In genomic region chr5:176660860-176661641, GRCh38 we compare ENCODE assay signal across 1 cellular context.
A peak's percentile ranks its signal among the peaks of the same experiment; 100 is the strongest.
TF ChIP-seq lines count a peak whose summit lies in the region.

No MANE protein-coding gene starts in this region.

TF ChIP-seq in HepG2, 621 proteins besides CTCF, POLR2A, EP300 and RAD21 (continued from another document and continues in another):
- TF ChIP-seq, protein P1, sequence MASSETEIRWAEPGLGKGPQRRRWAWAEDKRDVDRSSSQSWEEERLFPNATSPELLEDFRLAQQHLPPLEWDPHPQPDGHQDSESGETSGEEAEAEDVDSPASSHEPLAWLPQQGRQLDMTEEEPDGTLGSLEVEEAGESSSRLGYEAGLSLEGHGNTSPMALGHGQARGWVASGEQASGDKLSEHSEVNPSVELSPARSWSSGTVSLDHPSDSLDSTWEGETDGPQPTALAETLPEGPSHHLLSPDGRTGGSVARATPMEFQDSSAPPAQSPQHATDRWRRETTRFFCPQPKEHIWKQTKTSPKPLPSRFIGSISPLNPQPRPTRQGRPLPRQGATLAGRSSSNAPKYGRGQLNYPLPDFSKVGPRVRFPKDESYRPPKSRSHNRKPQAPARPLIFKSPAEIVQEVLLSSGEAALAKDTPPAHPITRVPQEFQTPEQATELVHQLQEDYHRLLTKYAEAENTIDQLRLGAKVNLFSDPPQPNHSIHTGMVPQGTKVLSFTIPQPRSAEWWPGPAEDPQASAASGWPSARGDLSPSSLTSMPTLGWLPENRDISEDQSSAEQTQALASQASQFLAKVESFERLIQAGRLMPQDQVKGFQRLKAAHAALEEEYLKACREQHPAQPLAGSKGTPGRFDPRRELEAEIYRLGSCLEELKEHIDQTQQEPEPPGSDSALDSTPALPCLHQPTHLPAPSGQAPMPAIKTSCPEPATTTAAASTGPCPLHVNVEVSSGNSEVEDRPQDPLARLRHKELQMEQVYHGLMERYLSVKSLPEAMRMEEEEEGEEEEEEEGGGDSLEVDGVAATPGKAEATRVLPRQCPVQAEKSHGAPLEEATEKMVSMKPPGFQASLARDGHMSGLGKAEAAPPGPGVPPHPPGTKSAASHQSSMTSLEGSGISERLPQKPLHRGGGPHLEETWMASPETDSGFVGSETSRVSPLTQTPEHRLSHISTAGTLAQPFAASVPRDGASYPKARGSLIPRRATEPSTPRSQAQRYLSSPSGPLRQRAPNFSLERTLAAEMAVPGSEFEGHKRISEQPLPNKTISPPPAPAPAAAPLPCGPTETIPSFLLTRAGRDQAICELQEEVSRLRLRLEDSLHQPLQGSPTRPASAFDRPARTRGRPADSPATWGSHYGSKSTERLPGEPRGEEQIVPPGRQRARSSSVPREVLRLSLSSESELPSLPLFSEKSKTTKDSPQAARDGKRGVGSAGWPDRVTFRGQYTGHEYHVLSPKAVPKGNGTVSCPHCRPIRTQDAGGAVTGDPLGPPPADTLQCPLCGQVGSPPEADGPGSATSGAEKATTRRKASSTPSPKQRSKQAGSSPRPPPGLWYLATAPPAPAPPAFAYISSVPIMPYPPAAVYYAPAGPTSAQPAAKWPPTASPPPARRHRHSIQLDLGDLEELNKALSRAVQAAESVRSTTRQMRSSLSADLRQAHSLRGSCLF (CRISPR knock-in tag; IDR thresholded peaks at IDR 0.05; ENCODE audit: borderline replicate concordance), result no peak
- no peak for TF ChIP-seq MEIS1 (CRISPR knock-in tag; IDR thresholded peaks at IDR 0.05; ENCODE audit: borderline replicate concordance)
- no peak for TF ChIP-seq BCL6 (CRISPR knock-in tag; IDR thresholded peaks at IDR 0.05)
- no peak; the same call in 1 of the 2 replicates for TF ChIP-seq ZNF800 (CRISPR knock-in tag; IDR thresholded peaks at IDR 0.05)
- TF ChIP-seq SP140L (CRISPR knock-in tag; IDR thresholded peaks at IDR 0.05; ENCODE audit: borderline replicate concordance), result no peak
- no peak for TF ChIP-seq ZBTB37 (CRISPR knock-in tag; IDR thresholded peaks at IDR 0.05)
- TF ChIP-seq ZNF549 (CRISPR knock-in tag; IDR thresholded peaks at IDR 0.05), result no peak
- TF ChIP-seq PHF21A (CRISPR knock-in tag; IDR thresholded peaks at IDR 0.05), result no peak
- no peak for TF ChIP-seq RBAK (CRISPR knock-in tag; IDR thresholded peaks at IDR 0.05)
- no peak for TF ChIP-seq ZNF121 (CRISPR knock-in tag; IDR thresholded peaks at IDR 0.05)
- TF ChIP-seq SOX13 (IDR thresholded peaks at IDR 0.05), result no peak
- peak in 1 of 2 experiments; percentile 12; a peak in 1 of 4 replicates for TF ChIP-seq SOX13 (CRISPR knock-in tag; conservative IDR thresholded peaks at IDR 0.05 in 1 of 2, IDR thresholded peaks at IDR 0.05 in 1 of 2)
- 0 out of 2 replicates have a peak, but pooled peaks have one; percentile 21 for TF ChIP-seq ZNF263 (CRISPR knock-in tag; IDR thresholded peaks at IDR 0.05)
- TF ChIP-seq POGZ (CRISPR knock-in tag; IDR thresholded peaks at IDR 0.05), result no peak
- 0 out of 2 replicates have a peak, but pooled peaks have one; percentile 28 for TF ChIP-seq ZNF253 (CRISPR knock-in tag; IDR thresholded peaks at IDR 0.05; ENCODE audit: borderline replicate concordance)
- no peak for TF ChIP-seq CREBL2 (CRISPR knock-in tag; IDR thresholded peaks at IDR 0.05; ENCODE audit: borderline replicate concordance)
- TF ChIP-seq ZNF329 (CRISPR knock-in tag; IDR thresholded peaks at IDR 0.05; ENCODE audit: low read depth), result no peak
- 0 out of 2 replicates have a peak, but pooled peaks have one; percentile 60 for TF ChIP-seq ZBTB7A (CRISPR knock-in tag; IDR thresholded peaks at IDR 0.05)
- no peak for TF ChIP-seq BCL3 (CRISPR knock-in tag; IDR thresholded peaks at IDR 0.05)
- TF ChIP-seq TGIF2 (CRISPR knock-in tag; IDR thresholded peaks at IDR 0.05), result no peak
- TF ChIP-seq BCLAF1 (IDR thresholded peaks at IDR 0.05), result no peak
- no peak for TF ChIP-seq ZNF609 (CRISPR knock-in tag; IDR thresholded peaks at IDR 0.05; ENCODE audit: borderline replicate concordance)
- TF ChIP-seq, protein P2, sequence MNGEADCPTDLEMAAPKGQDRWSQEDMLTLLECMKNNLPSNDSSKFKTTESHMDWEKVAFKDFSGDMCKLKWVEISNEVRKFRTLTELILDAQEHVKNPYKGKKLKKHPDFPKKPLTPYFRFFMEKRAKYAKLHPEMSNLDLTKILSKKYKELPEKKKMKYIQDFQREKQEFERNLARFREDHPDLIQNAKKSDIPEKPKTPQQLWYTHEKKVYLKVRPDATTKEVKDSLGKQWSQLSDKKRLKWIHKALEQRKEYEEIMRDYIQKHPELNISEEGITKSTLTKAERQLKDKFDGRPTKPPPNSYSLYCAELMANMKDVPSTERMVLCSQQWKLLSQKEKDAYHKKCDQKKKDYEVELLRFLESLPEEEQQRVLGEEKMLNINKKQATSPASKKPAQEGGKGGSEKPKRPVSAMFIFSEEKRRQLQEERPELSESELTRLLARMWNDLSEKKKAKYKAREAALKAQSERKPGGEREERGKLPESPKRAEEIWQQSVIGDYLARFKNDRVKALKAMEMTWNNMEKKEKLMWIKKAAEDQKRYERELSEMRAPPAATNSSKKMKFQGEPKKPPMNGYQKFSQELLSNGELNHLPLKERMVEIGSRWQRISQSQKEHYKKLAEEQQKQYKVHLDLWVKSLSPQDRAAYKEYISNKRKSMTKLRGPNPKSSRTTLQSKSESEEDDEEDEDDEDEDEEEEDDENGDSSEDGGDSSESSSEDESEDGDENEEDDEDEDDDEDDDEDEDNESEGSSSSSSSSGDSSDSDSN (CRISPR knock-in tag; IDR thresholded peaks at IDR 0.05), result peak; percentile 46; the same call in 1 of the 2 replicates
- TF ChIP-seq, protein P3, sequence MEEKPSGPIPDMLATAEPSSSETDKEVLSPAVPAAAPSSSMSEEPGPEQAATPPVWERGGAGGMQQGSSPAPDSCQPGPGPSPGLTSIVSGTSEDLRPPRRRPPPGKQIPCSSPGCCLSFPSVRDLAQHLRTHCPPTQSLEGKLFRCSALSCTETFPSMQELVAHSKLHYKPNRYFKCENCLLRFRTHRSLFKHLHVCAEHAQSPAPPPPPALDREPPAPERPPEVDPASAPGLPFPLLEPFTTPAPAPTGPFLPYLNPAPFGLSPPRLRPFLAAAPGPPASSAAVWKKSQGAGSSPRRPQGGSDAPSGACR (CRISPR knock-in tag; IDR thresholded peaks at IDR 0.05), result no peak
- peak; percentile 38; the same call in 1 of the 2 replicates for TF ChIP-seq NCOA2 (CRISPR knock-in tag; IDR thresholded peaks at IDR 0.05)
- TF ChIP-seq ZNF354B (CRISPR knock-in tag; IDR thresholded peaks at IDR 0.05), result no peak
- TF ChIP-seq ZNF234 (CRISPR knock-in tag; conservative IDR thresholded peaks at IDR 0.05), result no peak
- no peak for TF ChIP-seq ASH2L (IDR thresholded peaks at IDR 0.05; ENCODE audit: insufficient read length, low read depth, low read length)
- no peak for TF ChIP-seq ZBTB44 (CRISPR knock-in tag; IDR thresholded peaks at IDR 0.05)
- peak; percentile 67; the same call in 1 of the 2 replicates for TF ChIP-seq ERF (CRISPR knock-in tag; IDR thresholded peaks at IDR 0.05)
- TF ChIP-seq ZNF264 (CRISPR knock-in tag; IDR thresholded peaks at IDR 0.05), result no peak
- TF ChIP-seq TAF15 (IDR thresholded peaks at IDR 0.05; ENCODE audit: low read depth, low read length, poor library complexity, severe bottlenecking), result no peak
